17 cellular contexts compared by ENCODE assay signal in the genomic region with DNA sequence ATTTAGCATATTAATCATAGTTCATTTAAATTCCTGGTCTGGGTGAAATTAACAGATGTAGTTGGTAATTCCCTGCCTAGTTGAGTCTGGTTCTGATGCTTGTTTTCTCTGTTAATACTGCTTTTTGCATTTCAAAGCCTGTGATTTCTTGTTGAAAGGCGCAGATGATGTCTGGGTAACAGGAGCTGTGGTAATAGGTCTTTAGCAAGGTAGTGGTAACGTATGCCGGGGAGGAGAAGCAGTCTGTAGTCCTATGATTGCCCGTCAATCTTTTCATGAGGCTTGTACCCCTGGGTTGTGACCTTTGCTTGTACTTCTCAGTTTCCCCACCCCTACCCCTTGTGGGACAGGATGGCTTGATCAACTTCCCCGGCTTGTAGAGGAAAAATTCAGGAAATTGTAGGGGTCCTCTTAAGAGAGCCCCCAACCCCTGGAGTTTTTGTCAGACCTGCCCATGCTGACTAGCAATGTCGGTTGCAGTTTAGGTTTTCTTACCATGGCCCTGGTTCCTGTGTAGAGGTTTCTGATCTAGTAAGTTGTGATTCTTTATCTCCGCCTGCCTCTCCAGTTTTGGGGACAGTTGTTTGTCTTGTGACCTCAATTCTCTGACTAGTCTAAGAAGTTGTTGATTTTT. TPM values are rescaled to one million over a fixed set of nuclear protein-coding genes. Genes with fewer than 3 reads are reported as not detected.
DNase-seq lines count a peak whose midpoint lies in the region; ATAC-seq and TF ChIP-seq lines count a peak whose summit lies in the region.
"Had no signal": no experiment of that assay in that cellular context is flagged by ENCODE, and none has a peak within 500 bp of the region (broad histone marks: within the 10 kb centered on the region; RNA-seq: fewer than 3 reads in every experiment).

No MANE protein-coding gene starts in this region.

- H3K27me3 Mint-ChIP-seq in activated naive CD4-positive, alpha-beta T cell treated with anti-CD3 and anti-CD28 coated beads, Interleukin-2, amount 10 ng/mL, durations not matched to agents 7 days and 5 days: no peaks in the 10 kb centered on the region
- H3K27me3 Mint-ChIP-seq in endodermal cell (ENCODE audit: insufficient read depth) (no peaks in the 10 kb centered on the region), osteocyte (ENCODE audit: unreplicated experiment) (no peaks in the 10 kb centered on the region)
- H3K27me3 Mint-ChIP-seq: B cell; CD4-positive, CD25-positive, alpha-beta regulatory T cell; IgD-negative memory B cell had no signal

- peaks cover 35% of the 10 kb centered on the region for H3K4me1 Mint-ChIP-seq in activated naive CD4-positive, alpha-beta T cell treated with anti-CD3 and anti-CD28 coated beads, Interleukin-2, amount 10 ng/mL, durations not matched to agents 7 days and 5 days
- H3K4me1 Mint-ChIP-seq in endodermal cell (peaks cover 12% of the 10 kb centered on the region), osteocyte (ENCODE audit: unreplicated experiment) (peaks cover 10% of the 10 kb centered on the region)

- 46% methylated on average over 7 of the region's 7 CpGs for WGBS in HUES64
- 87 to 100% methylated on average over 1 to 7 of the region's 7 CpGs for WGBS in endodermal cell (ENCODE audit: insufficient coverage in 1 of 2, insufficient read length in 1 of 2), 2 experiments

- peaks cover 19% of the 10 kb centered on the region for H3K36me3 Mint-ChIP-seq in activated naive CD4-positive, alpha-beta T cell treated with anti-CD3 and anti-CD28 coated beads, Interleukin-2, amount 10 ng/mL, durations not matched to agents 7 days and 5 days
- H3K36me3 Mint-ChIP-seq in endodermal cell (ENCODE audit: low read depth) (peaks cover 49% of the 10 kb centered on the region), osteocyte (ENCODE audit: unreplicated experiment) (peaks cover 17% of the 10 kb centered on the region)

- H3K9ac ChIP-seq in HUES64 (ENCODE audit: low read depth, low read length) (no peak overlapping the region), endodermal cell (ENCODE audit: extremely low read depth, low read length, poor library complexity, severe bottlenecking) (no peak overlapping the region)

- H3K27ac Mint-ChIP-seq in activated naive CD4-positive, alpha-beta T cell treated with anti-CD3 and anti-CD28 coated beads, Interleukin-2, amount 10 ng/mL, durations not matched to agents 7 days and 5 days: peak overlapping the region; percentile 45
- H3K27ac Mint-ChIP-seq in endodermal cell: peak overlapping the region; percentile 9
- H3K27ac Mint-ChIP-seq in osteocyte (ENCODE audit: unreplicated experiment): peak overlapping the region; percentile 32
- H3K27ac Mint-ChIP-seq: B cell, IgD-negative memory B cell had no signal

- H3K36me3 ChIP-seq in HUES64 (ENCODE audit: insufficient read depth, low read length) (peaks cover 6% of the 10 kb centered on the region; the same call in 1 of the 2 replicates), endodermal cell (ENCODE audit: control insufficient read depth, insufficient read depth, low read length) (peaks cover 35% of the 10 kb centered on the region)

- H3K27me3 ChIP-seq in HUES64 (ENCODE audit: insufficient read depth, low read length) (no peaks in the 10 kb centered on the region), endodermal cell (ENCODE audit: control insufficient read depth, insufficient read depth, low read length, poor library complexity, severe bottlenecking) (no peaks in the 10 kb centered on the region)

- H3K9me3 ChIP-seq in HUES64 (ENCODE audit: insufficient read depth, low read depth, low read length) (no peaks in the 10 kb centered on the region), endodermal cell (ENCODE audit: control insufficient read depth, low read length) (no peaks in the 10 kb centered on the region)

- ATAC-seq in stimulated activated naive CD8-positive, alpha-beta T cell treated with anti-CD3 and anti-CD28 coated beads, Interleukin-15, Interleukin-2, amounts not matched to agents 100 U/mL and 50 U/mL, for 24 hours: no peak

- DNase-seq in activated naive CD4-positive, alpha-beta T cell treated with anti-CD3 and anti-CD28 coated beads, Interleukin-2, amount 10 ng/mL, durations not matched to agents 7 days and 5 days: no peak
- DNase-seq in activated naive CD4-positive, alpha-beta T cell treated with anti-CD3 and anti-CD28 coated beads, Interleukin-2, amount 50 U/mL, for 16 hours: no peak
- DNase-seq in endodermal cell (no peak), osteocyte (ENCODE audit: extremely low spot score, unreplicated experiment) (no peak), SW 1271 (lab: John Stamatoyannopoulos, UW) (no peak), NCI-H1694 (lab: John Stamatoyannopoulos, UW) (no peak)
- DNase-seq in stimulated activated naive CD8-positive, alpha-beta T cell treated with anti-CD3 and anti-CD28 coated beads, Interleukin-15, Interleukin-2, amounts not matched to agents 100 U/mL and 50 U/mL, for 24 hours: no peak
- DNase-seq: CD4-positive, CD25-positive, alpha-beta regulatory T cell; NCI-H1417; NCI-H1930; NCI-H446; NK-92 treated with Interleukin-12 subunit alpha and Interleukin-12 subunit beta, amount 100 ng/mL, for 24 hours; SHP77 treated with DMSO at 0.1 percent for 48 hours had no signal

- H3K27ac ChIP-seq in HUES64 (ENCODE audit: low read depth, low read length) (peak overlapping the region; percentile 40; the same call in 1 of the 2 replicates), endodermal cell (ENCODE audit: low read depth, low read length) (peak overlapping the region; percentile 5)
- H3K27ac ChIP-seq: 22Rv1 had no signal

- no peak for TF ChIP-seq CTCF in endodermal cell (conservative IDR thresholded peaks at IDR 0.05)
- no peak for TF ChIP-seq CTCF in osteocyte (IDR thresholded peaks at IDR 0.05)

- H3K4me3 ChIP-seq in HUES64 (ENCODE audit: low read length) (no peak overlapping the region), endodermal cell (ENCODE audit: low read length) (no peak overlapping the region)

- H3K4me1 ChIP-seq in HUES64 (ENCODE audit: insufficient read depth, low read length) (peaks cover 17% of the 10 kb centered on the region), endodermal cell (ENCODE audit: control insufficient read depth, insufficient read depth, low read length) (no peaks in the 10 kb centered on the region)

- CTCF ChIA-PET in activated naive CD4-positive, alpha-beta T cell treated with anti-CD3 and anti-CD28 coated beads, Interleukin-2, amount 10 ng/mL, durations not matched to agents 7 days and 5 days (lab: Charles Lee): no interaction called here

- no peak overlapping the region for H3K4me3 Mint-ChIP-seq in activated naive CD4-positive, alpha-beta T cell treated with anti-CD3 and anti-CD28 coated beads, Interleukin-2, amount 10 ng/mL, durations not matched to agents 7 days and 5 days
- no peak overlapping the region for H3K4me3 Mint-ChIP-seq in endodermal cell
- H3K4me3 Mint-ChIP-seq in osteocyte (ENCODE audit: unreplicated experiment): no peak overlapping the region
- H3K4me3 Mint-ChIP-seq: B cell; CD4-positive, CD25-positive, alpha-beta regulatory T cell; IgD-negative memory B cell had no signal

- H3K9me3 Mint-ChIP-seq in activated naive CD4-positive, alpha-beta T cell treated with anti-CD3 and anti-CD28 coated beads, Interleukin-2, amount 10 ng/mL, durations not matched to agents 7 days and 5 days: peaks cover 8% of the 10 kb centered on the region
- H3K9me3 Mint-ChIP-seq in endodermal cell (peaks cover 3% of the 10 kb centered on the region), osteocyte (ENCODE audit: unreplicated experiment) (peaks cover 7% of the 10 kb centered on the region)

RNA-seq across cellular contexts. Expression of a gene that starts 55.4 kb away (rescaled TPM):
- polyA plus RNA-seq in HUES64 (2013, experiment 1 of 2): 70.9 TPM
- 69.9 TPM for polyA plus RNA-seq in HUES64 (2013, experiment 2 of 2)
- total RNA-seq in endodermal cell (100 to 1,000 TPM; 117 to 129 TPM), osteocyte (115 and 121 TPM in 2 replicates)
- 71.2 TPM for polyA plus RNA-seq in endodermal cell (2013, experiment 1 of 2)
- 68.8 TPM for polyA plus RNA-seq in endodermal cell (2013, experiment 2 of 2)
